28 cellular contexts compared by ENCODE assay signal in genomic region chr21:27647401-27647800, GRCh38.
A peak's percentile ranks its signal among the peaks of the same experiment; 100 is the strongest.
DNase-seq lines count a peak whose midpoint lies in the region; ATAC-seq, FAIRE-seq and TF ChIP-seq lines count a peak whose summit lies in the region.
"Had no signal": no experiment of that assay in that cellular context is flagged by ENCODE, and none has a peak within 500 bp of the region (broad histone marks: within the 10 kb centered on the region; RNA-seq: fewer than 3 reads in every experiment).

No MANE protein-coding gene starts in this region.

- DNase-seq in ELR (ENCODE audit: low read depth) (peak; percentile 5), PC-3 (no peak), choroid plexus epithelial cell (ENCODE audit: low read depth) (peak; percentile 58), keratinocyte (ENCODE audit: low read depth, low spot score) (no peak), left lung (no peak), epidermal melanocyte (ENCODE audit: insufficient read length, low spot score) (no peak), A172 (ENCODE audit: low spot score) (no peak)
- DNase-seq: activated CD4-positive, alpha-beta T cell treated with anti-CD3 and anti-CD28 coated beads, Interleukin-2, amount 10 ng/mL, durations not matched to agents 7 days and 5 days; activated effector memory CD4-positive, alpha-beta T cell treated with Interleukin-2 at 50 U/mL for 16 hours; activated T-cell treated with anti-CD3 and anti-CD28 coated beads, Interleukin-2, amount 50 U/mL, for 1 hour; CD4-positive, alpha-beta memory T cell; central memory CD4-positive, alpha-beta T cell; esophagus squamous epithelium; GOT3; islet precursor cell; midbrain; naive thymus-derived CD4-positive, alpha-beta T cell; NCI-H1694; right lobe of liver; SJCRH30; stimulated activated CD4-positive, alpha-beta T cell treated with anti-CD3 and anti-CD28 coated beads, Interleukin-4, amount 100 ng/mL, for 4 hours; T1000; tibial artery had no signal

- ATAC-seq in PC-3 (no peak), left lung (no peak), GM18502 (IDR thresholded peaks at IDR 0.05; ENCODE audit: poor library complexity, unreplicated experiment) (no peak)
- ATAC-seq: A549; activated naive CD4-positive, alpha-beta T cell treated with anti-CD3 and anti-CD28 coated beads, Interleukin-2, amount 50 U/mL, for 72 hours; naive thymus-derived CD4-positive, alpha-beta T cell; right lobe of liver had no signal

- H3K4me1 ChIP-seq in PC-3 (ENCODE audit: insufficient read depth, low read length) (peaks cover 23% of the 10 kb centered on the region), keratinocyte (ENCODE audit: control insufficient read depth, extremely low read depth, insufficient read depth, low read length) (peaks cover 45% of the 10 kb centered on the region), left lung (no peaks in the 10 kb centered on the region)
- H3K4me1 ChIP-seq: A549, right lobe of liver, tibial artery had no signal

- no peaks in the 10 kb centered on the region for H3K36me3 ChIP-seq in PC-3 (ENCODE audit: low read depth, low read length)
- no peaks in the 10 kb centered on the region for H3K36me3 ChIP-seq in keratinocyte (ENCODE audit: control insufficient read depth in 2 of 2, extremely low read depth in 1 of 2, insufficient read depth in 2 of 2, low read length in 2 of 2)
- H3K36me3 ChIP-seq in left lung: no peaks in the 10 kb centered on the region
- H3K36me3 ChIP-seq: esophagus squamous epithelium, neutrophil, right lobe of liver, SJCRH30, tibial artery had no signal

- dilution Hi-C loops in keratinocyte (cut with MboI; ENCODE audit: extremely low pct_ligation_motif_present, low sequenced_read_pairs): no loop called here

- intact Hi-C loops in PC-3 (cut with micrococcal nuclease) (loop anchor here (5.0 kb wide), 2 partner anchors 35 to 890 kb away; no protein-coding TSS in a partner anchor), left lung (cut with DNase I) (no loop called here)

- H3K9ac ChIP-seq in PC-3 (ENCODE audit: low read length): no peak overlapping the region
- no peak overlapping the region for H3K9ac ChIP-seq in keratinocyte (ENCODE audit: control insufficient read depth, extremely low read depth, insufficient read depth, low read length)

- H2AFZ ChIP-seq in PC-3 (ENCODE audit: low read length) (no peak overlapping the region), keratinocyte (ENCODE audit: control insufficient read depth, low read length) (peak overlapping the region; percentile 52)

- POLR2A ChIA-PET in PC-3 (lab: Charles Lee; ENCODE audit: unreplicated experiment): no interaction called here

- CTCF ChIA-PET in PC-3 (lab: Charles Lee): no interaction called here

- H3K4me2 ChIP-seq in PC-3 (ENCODE audit: low read length) (no peak overlapping the region), keratinocyte (ENCODE audit: control insufficient read depth, extremely low read depth, insufficient read depth, low read depth, low read length) (peak overlapping the region; percentile 25)
- H3K4me2 ChIP-seq: A549 had no signal

- peaks cover 7% of the 10 kb centered on the region; the same call in 1 of the 2 replicates for H3K9me3 ChIP-seq in PC-3 (ENCODE audit: low read length)
- H3K9me3 ChIP-seq in keratinocyte (ENCODE audit: control insufficient read depth, low read depth, low read length): no peaks in the 10 kb centered on the region
- no peaks in the 10 kb centered on the region for H3K9me3 ChIP-seq in left lung
- H3K9me3 ChIP-seq: A549, esophagus squamous epithelium, neutrophil, right lobe of liver, SJCRH30, tibial artery had no signal

- H3K27ac ChIP-seq in PC-3 (ENCODE audit: low read length) (peak overlapping the region; percentile 48), keratinocyte (ENCODE audit: control insufficient read depth, insufficient read depth, low read length) (peak overlapping the region; percentile 85), left lung (no peak overlapping the region)
- H3K27ac ChIP-seq: A549, esophagus squamous epithelium, neutrophil, right lobe of liver, SJCRH30, tibial artery had no signal

- H3K4me3 ChIP-seq in PC-3 (ENCODE audit: low read length) (no peak overlapping the region), choroid plexus epithelial cell (ENCODE audit: low read depth, low read length) (no peak overlapping the region), keratinocyte (ENCODE audit: control insufficient read depth in 2 of 3, extremely low read depth in 1 of 3, insufficient read depth in 2 of 3, low read depth in 1 of 3, low read length in 3 of 3) (no peak overlapping the region), left lung (no peak overlapping the region)
- H3K4me3 ChIP-seq: A549, esophagus squamous epithelium, right lobe of liver, SJCRH30, tibial artery had no signal

- H3K9me1 ChIP-seq in keratinocyte (ENCODE audit: control insufficient read depth, extremely low read depth, insufficient read depth, low read length): no peaks in the 10 kb centered on the region

- TF ChIP-seq CTCF in PC-3 (conservative IDR thresholded peaks at IDR 0.05; ENCODE audit: low read depth, low read length) (no peak), choroid plexus epithelial cell (conservative IDR thresholded peaks at IDR 0.05; ENCODE audit: low read depth, low read length) (no peak), keratinocyte (optimal IDR thresholded peaks at IDR 0.05 in 1 of 3, IDR thresholded peaks at IDR 0.05 in 1 of 3, conservative IDR thresholded peaks at IDR 0.05 in 1 of 3; ENCODE audit: extremely low read depth in 1 of 3, insufficient read depth in 2 of 3, low read length in 3 of 3) (no peak), left lung (IDR thresholded peaks at IDR 0.05) (no peak)

- H3K79me2 ChIP-seq in PC-3 (ENCODE audit: low read length) (no peaks in the 10 kb centered on the region), keratinocyte (ENCODE audit: control insufficient read depth, insufficient read depth, low read length) (no peaks in the 10 kb centered on the region)

- H3F3A ChIP-seq in PC-3 (ENCODE audit: low read length, unreplicated experiment): no peaks in the 10 kb centered on the region

- no peaks in the 10 kb centered on the region for H3K9me2 ChIP-seq in PC-3 (replicated peaks; ENCODE audit: low read length)

- FAIRE-seq in keratinocyte (lab: Jason Lieb, UNC): peak; percentile 64
- FAIRE-seq: A549, D721Med had no signal

- no peaks in the 10 kb centered on the region for H3K27me3 ChIP-seq in PC-3 (ENCODE audit: low read length)
- no peaks in the 10 kb centered on the region for H3K27me3 ChIP-seq in keratinocyte (ENCODE audit: control insufficient read depth, extremely low read depth, insufficient read depth, low read length)
- H3K27me3 ChIP-seq in left lung: no peaks in the 10 kb centered on the region
- H3K27me3 ChIP-seq: esophagus squamous epithelium, neutrophil, right lobe of liver, SJCRH30, tibial artery had no signal

- no peaks in the 10 kb centered on the region for H4K20me1 ChIP-seq in PC-3 (ENCODE audit: low read length)
- H4K20me1 ChIP-seq in keratinocyte (ENCODE audit: control insufficient read depth, extremely low read depth, insufficient read depth, low read length): no peaks in the 10 kb centered on the region

- no TSS peak for BruUV-seq in PC-3 (replicated peaks; lab: Mats Ljungman, UMichigan)

Comparison
In these comparisons a context has a peak if more than half of its experiments do, and no peak if none do; other contexts are left out.
1. DNase-seq: peak in ELR (single experiment) and choroid plexus epithelial cell (single experiment); none in PC-3 (single experiment), keratinocyte (single experiment), left lung (0 of 2), epidermal melanocyte (single experiment) and A172 (single experiment).
2. H3K27ac ChIP-seq: peak in PC-3 (single experiment) and keratinocyte (single experiment); none in left lung (0 of 2).